In the genomic region with DNA sequence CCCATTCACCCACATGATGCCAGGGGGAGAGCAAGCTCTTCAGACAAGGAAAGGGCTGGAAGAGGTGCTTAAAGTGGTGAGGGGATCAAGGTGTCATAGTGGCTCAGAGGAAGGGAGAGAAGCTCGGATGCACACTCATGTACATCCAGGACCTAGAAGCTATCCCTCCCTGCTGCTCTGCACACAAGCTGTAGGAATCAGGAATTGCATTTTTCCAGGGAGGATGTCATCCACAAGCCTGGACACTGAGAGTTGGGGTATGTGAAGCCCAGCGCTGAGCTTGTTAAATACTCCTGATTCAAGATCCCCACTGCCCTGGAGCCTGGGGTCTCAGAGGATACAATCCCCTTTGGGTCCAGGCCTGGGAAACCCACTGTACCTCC, we compare ENCODE assay signal across 2 cellular contexts.
TF ChIP-seq lines count a peak whose summit lies in the region.

No MANE protein-coding gene starts in this region.

TF ChIP-seq in IMR-90, 13 proteins besides CTCF, POLR2A, EP300 and RAD21:
- TF ChIP-seq MAZ (IDR thresholded peaks at IDR 0.05; ENCODE audit: borderline replicate concordance, low read depth, low read length) = no peak

TF ChIP-seq in H1, 55 proteins besides CTCF, POLR2A, EP300 and RAD21:
- TF ChIP-seq, protein P1, sequence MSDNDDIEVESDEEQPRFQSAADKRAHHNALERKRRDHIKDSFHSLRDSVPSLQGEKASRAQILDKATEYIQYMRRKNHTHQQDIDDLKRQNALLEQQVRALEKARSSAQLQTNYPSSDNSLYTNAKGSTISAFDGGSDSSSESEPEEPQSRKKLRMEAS (IDR thresholded peaks at IDR 0.05) = no peak
- no peak for TF ChIP-seq EGR1 (IDR thresholded peaks at IDR 0.05; ENCODE audit: borderline replicate concordance, low read depth, low read length)
- no peak for TF ChIP-seq POLR2AphosphoS5 (IDR thresholded peaks at IDR 0.05; ENCODE audit: low read depth, low read length)
- TF ChIP-seq, protein P2, sequence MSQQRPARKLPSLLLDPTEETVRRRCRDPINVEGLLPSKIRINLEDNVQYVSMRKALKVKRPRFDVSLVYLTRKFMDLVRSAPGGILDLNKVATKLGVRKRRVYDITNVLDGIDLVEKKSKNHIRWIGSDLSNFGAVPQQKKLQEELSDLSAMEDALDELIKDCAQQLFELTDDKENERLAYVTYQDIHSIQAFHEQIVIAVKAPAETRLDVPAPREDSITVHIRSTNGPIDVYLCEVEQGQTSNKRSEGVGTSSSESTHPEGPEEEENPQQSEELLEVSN (IDR thresholded peaks at IDR 0.05) = no peak
- TF ChIP-seq TAF7 (optimal IDR thresholded peaks at IDR 0.05; ENCODE audit: borderline replicate concordance, low read depth, low read length) = no peak
- no peak for TF ChIP-seq ASH2L (IDR thresholded peaks at IDR 0.05; ENCODE audit: low read length)
- TF ChIP-seq SIN3A (conservative IDR thresholded peaks at IDR 0.05 in 1 of 2, IDR thresholded peaks at IDR 0.05 in 1 of 2; ENCODE audit: low read depth in 1 of 2, low read length in 2 of 2) = no peak
- no peak for TF ChIP-seq SAP30 (IDR thresholded peaks at IDR 0.05; ENCODE audit: insufficient read depth, insufficient replicate concordance, low read length)
- no peak for TF ChIP-seq JUND (IDR thresholded peaks at IDR 0.05; ENCODE audit: low read length)
- no peak for TF ChIP-seq PHF8 (conservative IDR thresholded peaks at IDR 0.05; ENCODE audit: low read depth, low read length)
- TF ChIP-seq SRF (IDR thresholded peaks at IDR 0.05; ENCODE audit: low read depth, low read length) = no peak
- TF ChIP-seq GTF2F1 (IDR thresholded peaks at IDR 0.05; ENCODE audit: borderline replicate concordance, low read depth, low read length) = no peak
